Comparison of ENCODE assay signal across 8 cellular contexts in genomic region chr11:61392991-61393595, GRCh38. TPM values are rescaled to one million over a fixed set of nuclear protein-coding genes. Genes with fewer than 3 reads are reported as not detected.
A peak's percentile ranks its signal among the peaks of the same experiment; 100 is the strongest.
DNase-seq lines count a peak whose midpoint lies in the region; ATAC-seq and TF ChIP-seq lines count a peak whose summit lies in the region.

No MANE protein-coding gene starts in this region.

- intact Hi-C loops in mucosa of descending colon (cut with DNase I, micrococcal nuclease) = no loop called here

- TF ChIP-seq EP300 in SK-N-SH (IDR thresholded peaks at IDR 0.05; ENCODE audit: borderline replicate concordance in 1 of 2, low read depth in 1 of 2, low read length in 1 of 2) = no peak

- WGBS in SK-N-SH (ENCODE audit: low lambda C conversion rate) = 14% methylated on average over 15 of the region's 15 CpGs

- H3K79me2 ChIP-seq in SK-N-SH (ENCODE audit: insufficient read depth) = no peaks in the 10 kb centered on the region

- H3K9me2 ChIP-seq in SK-N-SH = no peaks in the 10 kb centered on the region

- no peaks in the 10 kb centered on the region for H4K20me1 ChIP-seq in SK-N-SH (ENCODE audit: insufficient read depth)

- peaks cover 0 to 6% of the 10 kb centered on the region in 2 experiments; a peak in 2 of 4 replicates for H3K4me1 ChIP-seq in SK-N-SH (ENCODE audit: control insufficient read depth in 1 of 2, insufficient read depth in 2 of 2, low read depth in 1 of 2, low read length in 1 of 2)
- H3K4me1 ChIP-seq in effector memory CD4-positive, alpha-beta T cell (ENCODE audit: control insufficient read depth, insufficient read depth, low read length, poor library complexity, severe bottlenecking) = peaks cover 9% of the 10 kb centered on the region
- peaks cover 13% of the 10 kb centered on the region for H3K4me1 ChIP-seq in mucosa of descending colon (ENCODE audit: low read depth)

- ATAC-seq in GM21447 (IDR thresholded peaks at IDR 0.05; ENCODE audit: unreplicated experiment) (peak; percentile 31), mucosa of descending colon (peak; percentile 56), HG03439 (IDR thresholded peaks at IDR 0.05; ENCODE audit: unreplicated experiment) (no peak)

- TF ChIP-seq RAD21 in SK-N-SH (IDR thresholded peaks at IDR 0.05; ENCODE audit: low read length) = peak; percentile 52

- H3K36me3 ChIP-seq in SK-N-SH (replicated peaks in 1 of 2; ENCODE audit: control insufficient read depth in 1 of 2, insufficient read depth in 2 of 2, low read length in 1 of 2) (peaks cover 0 to 14% of the 10 kb centered on the region in 2 experiments), mucosa of descending colon (ENCODE audit: low read depth) (peaks cover 4% of the 10 kb centered on the region)
- peaks cover 13% of the 10 kb centered on the region for H3K36me3 ChIP-seq in effector memory CD4-positive, alpha-beta T cell (ENCODE audit: control insufficient read depth, insufficient read depth, low read length)

- H3K27me3 ChIP-seq in SK-N-SH (ENCODE audit: insufficient read depth) = no peaks in the 10 kb centered on the region
- H3K27me3 ChIP-seq in effector memory CD4-positive, alpha-beta T cell (replicated peaks; ENCODE audit: control insufficient read depth, insufficient read depth, low read length, poor library complexity, severe bottlenecking) = no peaks in the 10 kb centered on the region

- DNase-seq in CD1c-positive myeloid dendritic cell (ENCODE audit: extremely low spot score) (peak; percentile 21), SK-N-SH (peak; percentile 52), mucosa of descending colon (peak in 1 of 3 donors; percentile 27), OCI-M2 (lab: John Stamatoyannopoulos, UW; ENCODE audit: unreplicated experiment) (no peak)
- DNase-seq in effector memory CD4-positive, alpha-beta T cell = no peak
- DNase-seq in activated effector memory CD4-positive, alpha-beta T cell treated with Interleukin-2 at 50 U/mL for 16 hours = no peak

- peak; percentile 28 for TF ChIP-seq CTCF in SK-N-SH (IDR thresholded peaks at IDR 0.05)
- TF ChIP-seq CTCF in mucosa of descending colon (IDR thresholded peaks at IDR 0.05) = no peak

- peaks cover 3% of the 10 kb centered on the region for H3F3A ChIP-seq in SK-N-SH (replicated peaks; ENCODE audit: insufficient read depth)

- H3K4me3 ChIP-seq in SK-N-SH (ENCODE audit: low read depth in 2 of 2, low read length in 1 of 2) (peak overlapping the region; percentile 63 to 70), mucosa of descending colon (peak overlapping the region; percentile 40)
- peak overlapping the region; percentile 54 for H3K4me3 ChIP-seq in effector memory CD4-positive, alpha-beta T cell (ENCODE audit: insufficient read depth, low read depth, low read length, poor library complexity, severe bottlenecking)

- peak overlapping the region; percentile 99 for H2AFZ ChIP-seq in SK-N-SH (ENCODE audit: low read depth)

- H3K9me3 ChIP-seq in SK-N-SH (no peaks in the 10 kb centered on the region), mucosa of descending colon (no peaks in the 10 kb centered on the region)
- no peaks in the 10 kb centered on the region for H3K9me3 ChIP-seq in effector memory CD4-positive, alpha-beta T cell (ENCODE audit: control insufficient read depth, low read length)

- peak overlapping the region; percentile 70 for H3K9ac ChIP-seq in SK-N-SH

- POLR2A ChIA-PET in SK-N-SH (lab: Yijun Ruan, JAX) = interaction anchor here (1.1 to 3.2 kb wide), 5 partner anchors 9 to 57 kb away, joined by 3 to 14 read pairs (median 9); partner anchors contain the start of genes CPSF7, CYB561A3, SDHAF2 and TMEM138

- CTCF ChIA-PET in SK-N-SH (lab: Yijun Ruan, JAX) = interaction anchor here (0.6 to 4.8 kb wide), 22 partner anchors 8 to 1582 kb away, joined by 3 to 81 read pairs (median 4); partner anchors contain the start of genes CPSF7, CYB561A3, DDB1 and SDHAF2

- no peak overlapping the region for H3K27ac ChIP-seq in SK-N-SH (ENCODE audit: low read depth in 2 of 2, low read length in 1 of 2)
- H3K27ac ChIP-seq in effector memory CD4-positive, alpha-beta T cell (ENCODE audit: insufficient read depth, low read length, poor library complexity, severe bottlenecking) = peak overlapping the region; percentile 69

- H3K4me2 ChIP-seq in SK-N-SH = peak overlapping the region; percentile 89

TF ChIP-seq in SK-N-SH, 30 proteins besides CTCF, POLR2A, EP300 and RAD21:
- TF ChIP-seq MXI1 (IDR thresholded peaks at IDR 0.05; ENCODE audit: low read depth, low read length) (no peak), ZBTB33 (IDR thresholded peaks at IDR 0.05; ENCODE audit: borderline replicate concordance, low read depth) (no peak), TEAD4 (IDR thresholded peaks at IDR 0.05; ENCODE audit: borderline replicate concordance, insufficient read depth) (no peak), RCOR1 (IDR thresholded peaks at IDR 0.05; ENCODE audit: low read length) (no peak)

RNA-seq across cellular contexts. Expression of gene TMEM216, which starts 0.7 kb away (rescaled TPM):
- polyA plus RNA-seq in SK-N-SH (2012; rRNA removed) = 16.8 and 20.6 TPM in 2 replicates
- 16.1 and 18.2 TPM in 2 replicates for polyA plus RNA-seq in SK-N-SH (2012; cell fraction: cytosol; rRNA removed)
- 10.8 and 11.9 TPM in 2 replicates for polyA plus RNA-seq in SK-N-SH (2012; cell fraction: nucleus; rRNA removed)
- total RNA-seq in mucosa of descending colon = 10 to 100 TPM in 1 of 3 donors, 1 to 10 TPM in 2; 7.9 to 12.7 (median 8.9) TPM

RNA-seq across cellular contexts. Expression of gene TMEM138, which starts 30.9 kb away (rescaled TPM):
- polyA plus RNA-seq in SK-N-SH (2012; rRNA removed) = 82.2 and 129 TPM in 2 replicates
- 85.3 and 88.5 TPM in 2 replicates for polyA plus RNA-seq in SK-N-SH (2012; cell fraction: cytosol; rRNA removed)
- polyA plus RNA-seq in SK-N-SH (2012; cell fraction: nucleus; rRNA removed) = 126 and 177 TPM in 2 replicates
- 10 to 100 TPM; 35.2 to 38.2 (median 37.8) TPM for total RNA-seq in mucosa of descending colon

RNA-seq across cellular contexts. Expression of gene CYB561A3, which starts 31.4 kb away (rescaled TPM):
- polyA plus RNA-seq in SK-N-SH (2012; rRNA removed) = 70.0 and 76.4 TPM in 2 replicates
- 36.7 and 53.0 TPM in 2 replicates for polyA plus RNA-seq in SK-N-SH (2012; cell fraction: cytosol; rRNA removed)
- 104 and 111 TPM in 2 replicates for polyA plus RNA-seq in SK-N-SH (2012; cell fraction: nucleus; rRNA removed)
- total RNA-seq in mucosa of descending colon = 10 to 100 TPM; 65.0 to 91.0 (median 66.6) TPM

RNA-seq across cellular contexts. Expression of gene CPSF7, which starts 36.7 kb away (rescaled TPM):
- polyA plus RNA-seq in SK-N-SH (2012; rRNA removed) = 44.0 and 49.4 TPM in 2 replicates
- 32.0 and 37.2 TPM in 2 replicates for polyA plus RNA-seq in SK-N-SH (2012; cell fraction: cytosol; rRNA removed)
- 133 and 154 TPM in 2 replicates for polyA plus RNA-seq in SK-N-SH (2012; cell fraction: nucleus; rRNA removed)
- total RNA-seq in mucosa of descending colon = 10 to 100 TPM; 60.8 to 69.6 (median 64.7) TPM

RNA-seq across cellular contexts. Expression of gene SDHAF2, which starts 36.8 kb away (rescaled TPM):
- 81.7 and 116 TPM in 2 replicates for polyA plus RNA-seq in SK-N-SH (2012; rRNA removed)
- 86.1 and 90.7 TPM in 2 replicates for polyA plus RNA-seq in SK-N-SH (2012; cell fraction: cytosol; rRNA removed)
- 61.0 and 62.6 TPM in 2 replicates for polyA plus RNA-seq in SK-N-SH (2012; cell fraction: nucleus; rRNA removed)
- total RNA-seq in mucosa of descending colon = 10 to 100 TPM; 38.9 to 42.3 (median 42.1) TPM

Comparison
In these comparisons a context has a peak if more than half of its experiments do, and no peak if none do; other contexts are left out.
1. DNase-seq: peak in CD1c-positive myeloid dendritic cell (single experiment) and SK-N-SH (single experiment); none in effector memory CD4-positive, alpha-beta T cell (0 of 3), OCI-M2 (single experiment) and activated effector memory CD4-positive, alpha-beta T cell treated with Interleukin-2 at 50 U/mL for 16 hours (single experiment).
2. Peak in every context shown above with its lines, with median percentiles within 50 percentile points of each other: H3K4me3 ChIP-seq.